Comparison of ENCODE assay signal across 8 cellular contexts in genomic region chr6:26235240-26235730, GRCh38.
DNase-seq lines count a peak whose midpoint lies in the region; ATAC-seq and TF ChIP-seq lines count a peak whose summit lies in the region.

No MANE protein-coding gene starts in this region.

- TF ChIP-seq POLR2A in vagina (IDR thresholded peaks at IDR 0.05), result no peak

- no peaks in the 10 kb centered on the region for H3K27me3 Mint-ChIP-seq in activated naive CD8-positive, alpha-beta T cell treated with anti-CD3 and anti-CD28 coated beads, Interleukin-2, amount 10 ng/mL, durations not matched to agents 7 days and 5 days

- peak overlapping the region; percentile 94 for H3K4me3 Mint-ChIP-seq in activated naive CD8-positive, alpha-beta T cell treated with anti-CD3 and anti-CD28 coated beads, Interleukin-2, amount 10 ng/mL, durations not matched to agents 7 days and 5 days

- POLR2A ChIA-PET in activated naive CD8-positive, alpha-beta T cell treated with anti-CD3 and anti-CD28 coated beads, Interleukin-2, amount 10 ng/mL, durations not matched to agents 7 days and 5 days (lab: Charles Lee), result interaction anchor here (0.5 to 7.2 kb wide), 36 partner anchors 9 to 1658 kb away, joined by 3 to 494 read pairs (median 21); a partner anchor contains a TSS

- peak overlapping the region; percentile 100 for H3K27ac Mint-ChIP-seq in activated naive CD8-positive, alpha-beta T cell treated with anti-CD3 and anti-CD28 coated beads, Interleukin-2, amount 10 ng/mL, durations not matched to agents 7 days and 5 days

- peak overlapping the region in 8 of 10 donors; percentile 37 to 67 (median 57) for H3K4me3 ChIP-seq in heart right ventricle
- peak overlapping the region; percentile 42 to 49 for H3K4me3 ChIP-seq in left lung
- H3K4me3 ChIP-seq in vagina, result peak overlapping the region; percentile 47 to 55

- H3K9me3 Mint-ChIP-seq in activated naive CD8-positive, alpha-beta T cell treated with anti-CD3 and anti-CD28 coated beads, Interleukin-2, amount 10 ng/mL, durations not matched to agents 7 days and 5 days, result no peaks in the 10 kb centered on the region

- TF ChIP-seq CTCF in heart right ventricle (IDR thresholded peaks at IDR 0.05) (no peak), left lung (IDR thresholded peaks at IDR 0.05) (no peak), vagina (IDR thresholded peaks at IDR 0.05) (no peak)

- WGBS in heart right ventricle, 2 donors, result 22% methylated on average over 5 of the region's 5 CpGs

- peaks cover 5% of the 10 kb centered on the region for H3K36me3 Mint-ChIP-seq in activated naive CD8-positive, alpha-beta T cell treated with anti-CD3 and anti-CD28 coated beads, Interleukin-2, amount 10 ng/mL, durations not matched to agents 7 days and 5 days

- DNase-seq in heart right ventricle (no peak), left cardiac atrium (no peak), left lung (no peak), vagina (ENCODE audit: extremely low spot score in 2 of 2) (no peak), SHP77 treated with DMSO at 0.1 percent for 48 hours (lab: John Stamatoyannopoulos, UW) (no peak), kidney glomerular epithelial cell (lab: John Stamatoyannopoulos, UW) (no peak)
- no peak for DNase-seq in activated naive CD8-positive, alpha-beta T cell treated with anti-CD3 and anti-CD28 coated beads, Interleukin-2, amount 10 ng/mL, durations not matched to agents 7 days and 5 days
- DNase-seq in activated CD4-positive, CD25-positive, alpha-beta regulatory T cell (lab: John Stamatoyannopoulos, UW), result no peak

- H3K27me3 ChIP-seq in heart right ventricle, result peaks cover 10 to 93% (median 77%) of the 10 kb centered on the region in 7 donors
- H3K27me3 ChIP-seq in left lung, result peaks cover 15 to 97% of the 10 kb centered on the region in 2 donors
- H3K27me3 ChIP-seq in vagina, result no peaks in the 10 kb centered on the region

- H3K4me1 Mint-ChIP-seq in activated naive CD8-positive, alpha-beta T cell treated with anti-CD3 and anti-CD28 coated beads, Interleukin-2, amount 10 ng/mL, durations not matched to agents 7 days and 5 days, result peaks cover 37% of the 10 kb centered on the region

- H3K36me3 ChIP-seq in heart right ventricle (no peaks in the 10 kb centered on the region), left lung (no peaks in the 10 kb centered on the region), vagina (no peaks in the 10 kb centered on the region)

- H3K4me1 ChIP-seq in heart right ventricle (peaks cover 0 to 54% (median 15%) of the 10 kb centered on the region in 9 donors), left lung (peaks cover 5 to 17% of the 10 kb centered on the region in 2 donors), vagina (peaks cover 15% of the 10 kb centered on the region)

- ATAC-seq in heart right ventricle, result no peak
- no peak for ATAC-seq in left cardiac atrium
- no peak for ATAC-seq in activated naive CD8-positive, alpha-beta T cell treated with anti-CD3 and anti-CD28 coated beads, Interleukin-2, amount 10 ng/mL, durations not matched to agents 7 days and 5 days (ENCODE audit: low read depth)
- ATAC-seq in left lung, result no peak

- H3K27ac ChIP-seq in heart right ventricle (peak overlapping the region in 4 of 10 donors; percentile 35 to 92 (median 60)), left lung (peak overlapping the region; percentile 84 to 86), vagina (no peak overlapping the region)

- H3K9me3 ChIP-seq in heart right ventricle, result no peaks in the 10 kb centered on the region
- H3K9me3 ChIP-seq in left lung, result no peaks in the 10 kb centered on the region
- no peaks in the 10 kb centered on the region for H3K9me3 ChIP-seq in vagina

- intact Hi-C loops in heart right ventricle (cut with DNase I) (loop anchor here in 1 of 10 donors (10.0 kb wide), 1 partner anchor 50 kb away; a partner anchor contains a TSS), left cardiac atrium (cut with DNase I) (no loop called here), left lung (cut with DNase I) (no loop called here), vagina (cut with DNase I) (no loop called here)
